ENCODE assay signal across 1 cellular context in the genomic region with DNA sequence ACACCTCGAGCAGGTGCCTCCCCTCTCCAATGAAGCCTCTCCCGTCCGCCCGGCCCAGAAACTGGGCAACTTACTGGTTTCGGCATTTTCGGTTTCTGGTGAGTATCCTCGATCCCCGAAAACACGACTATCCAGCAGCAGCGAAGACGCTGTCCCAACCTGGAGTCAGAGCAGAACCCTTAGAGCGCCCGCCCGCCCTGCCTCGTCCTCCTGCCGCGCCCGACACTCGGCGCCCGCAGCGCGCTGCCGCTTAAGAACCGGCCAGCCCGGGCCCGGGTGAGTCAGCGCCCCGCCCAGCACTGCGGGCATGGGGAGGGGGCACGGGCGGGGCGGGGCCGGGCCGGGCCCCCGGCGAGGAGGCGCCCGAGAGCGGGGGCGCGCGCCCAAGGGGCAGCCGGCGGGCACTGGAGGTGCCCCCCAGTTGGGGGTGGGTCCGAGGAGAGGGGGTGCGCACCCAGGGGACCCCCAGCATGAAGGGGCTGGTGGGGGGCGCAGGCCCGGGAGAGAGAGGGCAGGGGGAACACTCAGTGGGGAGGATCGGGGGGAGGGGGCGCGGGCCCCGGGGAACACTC.
A peak's percentile ranks its signal among the peaks of the same experiment; 100 is the strongest.
TF ChIP-seq lines count a peak whose summit lies in the region.

No MANE protein-coding gene starts in this region.

TF ChIP-seq in K562, 482 proteins besides CTCF, POLR2A, EP300 and RAD21 (continued from another document and continues in another):
- TF ChIP-seq RCOR1 (IDR thresholded peaks at IDR 0.05; ENCODE audit: borderline replicate concordance in 1 of 2, low read depth in 2 of 2, low read length in 2 of 2) (0 out of 4 replicates have a peak, but pooled peaks of 1 of the 2 experiments have one; percentile 23), ZBTB26 (CRISPR knock-in tag; IDR thresholded peaks at IDR 0.05) (0 out of 2 replicates have a peak, but pooled peaks have one; percentile 17), MYC (IDR thresholded peaks at IDR 0.05; ENCODE audit: low read depth, low read length) (peak; percentile 25; the same call in 1 of the 2 replicates), MYC (CRISPR knock-in tag; IDR thresholded peaks at IDR 0.05; ENCODE audit: borderline replicate concordance, low read depth) (no peak), ZNF184 (CRISPR knock-in tag; IDR thresholded peaks at IDR 0.05) (no peak), XRCC3 (IDR thresholded peaks at IDR 0.05) (no peak), HDAC3 (IDR thresholded peaks at IDR 0.05; ENCODE audit: borderline replicate concordance, partially characterized antibody) (no peak), RB1 (IDR thresholded peaks at IDR 0.05; ENCODE audit: low read depth) (no peak), PHB2 (IDR thresholded peaks at IDR 0.05; ENCODE audit: low read depth) (no peak), HDAC1 (IDR thresholded peaks at IDR 0.05) (no peak), POLR3A (IDR thresholded peaks at IDR 0.05; ENCODE audit: borderline replicate concordance, extremely low read depth, insufficient read depth, insufficient read length) (no peak), HNRNPL (IDR thresholded peaks at IDR 0.05; ENCODE audit: low read depth, low read length) (peak; percentile 88), TGIF2 (CRISPR knock-in tag; IDR thresholded peaks at IDR 0.05) (no peak), HCFC1 (IDR thresholded peaks at IDR 0.05; ENCODE audit: low read depth, low read length) (peak; percentile 15; the same call in 1 of the 2 replicates), PTRF (tag; IDR thresholded peaks at IDR 0.05) (no peak), POLR2B (IDR thresholded peaks at IDR 0.05; ENCODE audit: low read depth, partially characterized antibody) (no peak), MAFG (tag; conservative IDR thresholded peaks at IDR 0.05) (no peak), THRAP3 (IDR thresholded peaks at IDR 0.05; ENCODE audit: borderline replicate concordance) (no peak), KAT8 (IDR thresholded peaks at IDR 0.05; ENCODE audit: low read depth) (no peak), ZNF583 (CRISPR knock-in tag; IDR thresholded peaks at IDR 0.05) (no peak), ZNF609 (CRISPR knock-in tag; IDR thresholded peaks at IDR 0.05; ENCODE audit: borderline replicate concordance) (no peak; the same call in 1 of the 2 replicates), CREBBP (IDR thresholded peaks at IDR 0.05; ENCODE audit: low read depth, low read length) (no peak), RBM14 (IDR thresholded peaks at IDR 0.05; ENCODE audit: borderline replicate concordance, insufficient read depth, low read depth, low read length) (no peak), ZNF436 (CRISPR knock-in tag; IDR thresholded peaks at IDR 0.05) (no peak), GTF2A2 (tag; IDR thresholded peaks at IDR 0.05) (no peak), ZNF57 (CRISPR knock-in tag; IDR thresholded peaks at IDR 0.05) (no peak), HDGF (IDR thresholded peaks at IDR 0.05) (no peak), STAG1 (CRISPR knock-in tag; IDR thresholded peaks at IDR 0.05; ENCODE audit: borderline replicate concordance) (no peak), ZNF780A (CRISPR knock-in tag; IDR thresholded peaks at IDR 0.05) (no peak), SNIP1 (IDR thresholded peaks at IDR 0.05; ENCODE audit: low read depth) (no peak), HMG20A (CRISPR knock-in tag; conservative IDR thresholded peaks at IDR 0.05) (no peak), ZBED1 (IDR thresholded peaks at IDR 0.05) (0 out of 2 replicates have a peak, but pooled peaks have one; percentile 61), ZNF707 (CRISPR knock-in tag; conservative IDR thresholded peaks at IDR 0.05) (no peak), ZNF133 (CRISPR knock-in tag; IDR thresholded peaks at IDR 0.05) (no peak), HMBOX1 (IDR thresholded peaks at IDR 0.05) (no peak), BCL6 (CRISPR knock-in tag; IDR thresholded peaks at IDR 0.05) (no peak), POLR2H (tag; IDR thresholded peaks at IDR 0.05; ENCODE audit: low read depth) (no peak), ZNF224 (CRISPR knock-in tag; IDR thresholded peaks at IDR 0.05) (no peak), RNF2 (IDR thresholded peaks at IDR 0.05) (peak; percentile 42; the same call in 1 of the 2 replicates), EP400 (IDR thresholded peaks at IDR 0.05) (no peak), HNRNPK (IDR thresholded peaks at IDR 0.05; ENCODE audit: low read depth, low read length, poor library complexity, severe bottlenecking) (peak; percentile 10), SMARCA5 (IDR thresholded peaks at IDR 0.05) (no peak), PHB (CRISPR knock-in tag; IDR thresholded peaks at IDR 0.05) (0 out of 2 replicates have a peak, but pooled peaks have one; percentile 49), MAZ (CRISPR knock-in tag; conservative IDR thresholded peaks at IDR 0.05 in 1 of 2, IDR thresholded peaks at IDR 0.05 in 1 of 2) (peak; percentile 24 to 88; a peak in 3 of 4 replicates), CXXC5 (CRISPR knock-in tag; IDR thresholded peaks at IDR 0.05) (peak; percentile 76), HLTF (IDR thresholded peaks at IDR 0.05) (no peak), ZNF324 (CRISPR knock-in tag; IDR thresholded peaks at IDR 0.05) (no peak), FOXP4 (CRISPR knock-in tag; IDR thresholded peaks at IDR 0.05; ENCODE audit: borderline replicate concordance) (no peak), POLR2G (IDR thresholded peaks at IDR 0.05; ENCODE audit: low read depth, low read length) (peak; percentile 96), FOXA3 (CRISPR knock-in tag; conservative IDR thresholded peaks at IDR 0.05 in 1 of 2, IDR thresholded peaks at IDR 0.05 in 1 of 2) (no peak)
- TF ChIP-seq, protein P1, sequence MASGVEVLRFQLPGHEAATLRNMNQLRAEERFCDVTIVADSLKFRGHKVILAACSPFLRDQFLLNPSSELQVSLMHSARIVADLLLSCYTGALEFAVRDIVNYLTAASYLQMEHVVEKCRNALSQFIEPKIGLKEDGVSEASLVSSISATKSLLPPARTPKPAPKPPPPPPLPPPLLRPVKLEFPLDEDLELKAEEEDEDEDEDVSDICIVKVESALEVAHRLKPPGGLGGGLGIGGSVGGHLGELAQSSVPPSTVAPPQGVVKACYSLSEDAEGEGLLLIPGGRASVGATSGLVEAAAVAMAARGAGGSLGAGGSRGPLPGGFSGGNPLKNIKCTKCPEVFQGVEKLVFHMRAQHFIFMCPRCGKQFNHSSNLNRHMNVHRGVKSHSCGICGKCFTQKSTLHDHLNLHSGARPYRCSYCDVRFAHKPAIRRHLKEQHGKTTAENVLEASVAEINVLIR (CRISPR knock-in tag; IDR thresholded peaks at IDR 0.05), result no peak
- TF ChIP-seq, protein P2, sequence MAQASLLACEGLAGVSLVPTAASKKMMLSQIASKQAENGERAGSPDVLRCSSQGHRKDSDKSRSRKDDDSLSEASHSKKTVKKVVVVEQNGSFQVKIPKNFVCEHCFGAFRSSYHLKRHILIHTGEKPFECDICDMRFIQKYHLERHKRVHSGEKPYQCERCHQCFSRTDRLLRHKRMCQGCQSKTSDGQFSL (CRISPR knock-in tag; IDR thresholded peaks at IDR 0.05), result no peak
- TF ChIP-seq, protein P2 (tag; IDR thresholded peaks at IDR 0.05), result no peak
- TF ChIP-seq, protein P3, sequence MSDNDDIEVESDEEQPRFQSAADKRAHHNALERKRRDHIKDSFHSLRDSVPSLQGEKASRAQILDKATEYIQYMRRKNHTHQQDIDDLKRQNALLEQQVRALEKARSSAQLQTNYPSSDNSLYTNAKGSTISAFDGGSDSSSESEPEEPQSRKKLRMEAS (CRISPR knock-in tag; IDR thresholded peaks at IDR 0.05), result no peak; the same call in 1 of the 2 replicates
- TF ChIP-seq, protein P4, sequence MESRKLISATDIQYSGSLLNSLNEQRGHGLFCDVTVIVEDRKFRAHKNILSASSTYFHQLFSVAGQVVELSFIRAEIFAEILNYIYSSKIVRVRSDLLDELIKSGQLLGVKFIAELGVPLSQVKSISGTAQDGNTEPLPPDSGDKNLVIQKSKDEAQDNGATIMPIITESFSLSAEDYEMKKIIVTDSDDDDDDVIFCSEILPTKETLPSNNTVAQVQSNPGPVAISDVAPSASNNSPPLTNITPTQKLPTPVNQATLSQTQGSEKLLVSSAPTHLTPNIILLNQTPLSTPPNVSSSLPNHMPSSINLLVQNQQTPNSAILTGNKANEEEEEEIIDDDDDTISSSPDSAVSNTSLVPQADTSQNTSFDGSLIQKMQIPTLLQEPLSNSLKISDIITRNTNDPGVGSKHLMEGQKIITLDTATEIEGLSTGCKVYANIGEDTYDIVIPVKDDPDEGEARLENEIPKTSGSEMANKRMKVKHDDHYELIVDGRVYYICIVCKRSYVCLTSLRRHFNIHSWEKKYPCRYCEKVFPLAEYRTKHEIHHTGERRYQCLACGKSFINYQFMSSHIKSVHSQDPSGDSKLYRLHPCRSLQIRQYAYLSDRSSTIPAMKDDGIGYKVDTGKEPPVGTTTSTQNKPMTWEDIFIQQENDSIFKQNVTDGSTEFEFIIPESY (CRISPR knock-in tag; IDR thresholded peaks at IDR 0.05), result no peak
- TF ChIP-seq, protein P5, sequence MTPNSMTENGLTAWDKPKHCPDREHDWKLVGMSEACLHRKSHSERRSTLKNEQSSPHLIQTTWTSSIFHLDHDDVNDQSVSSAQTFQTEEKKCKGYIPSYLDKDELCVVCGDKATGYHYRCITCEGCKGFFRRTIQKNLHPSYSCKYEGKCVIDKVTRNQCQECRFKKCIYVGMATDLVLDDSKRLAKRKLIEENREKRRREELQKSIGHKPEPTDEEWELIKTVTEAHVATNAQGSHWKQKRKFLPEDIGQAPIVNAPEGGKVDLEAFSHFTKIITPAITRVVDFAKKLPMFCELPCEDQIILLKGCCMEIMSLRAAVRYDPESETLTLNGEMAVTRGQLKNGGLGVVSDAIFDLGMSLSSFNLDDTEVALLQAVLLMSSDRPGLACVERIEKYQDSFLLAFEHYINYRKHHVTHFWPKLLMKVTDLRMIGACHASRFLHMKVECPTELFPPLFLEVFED (CRISPR knock-in tag; conservative IDR thresholded peaks at IDR 0.05), result peak; percentile 84
